Comparison of ENCODE assay signal across 13 cellular contexts in genomic region chr11:69249641-69250502, GRCh38. TPM values are rescaled to one million over a fixed set of nuclear protein-coding genes. Genes with fewer than 3 reads are reported as not detected.
DNase-seq lines count a peak whose midpoint lies in the region; ATAC-seq and TF ChIP-seq lines count a peak whose summit lies in the region.
"Had no signal": no experiment of that assay in that cellular context is flagged by ENCODE, and none has a peak within 500 bp of the region (broad histone marks: within the 10 kb centered on the region; RNA-seq: fewer than 3 reads in every experiment).

No MANE protein-coding gene starts in this region.

- DNase-seq in H9 (peak; percentile 87), amniotic epithelial cell (ENCODE audit: low read depth) (peak; percentile 84), iPS-NIHi11 (ENCODE audit: low spot score) (peak; percentile 69), skeletal muscle cell (ENCODE audit: low read depth) (peak; percentile 4), NCI-H510A (lab: John Stamatoyannopoulos, UW) (no peak), hypothalamus (lab: John Stamatoyannopoulos, UW) (no peak)
- DNase-seq: anterior cingulate cortex; NCI-H446; Right ventricle myocardium superior; stimulated activated naive B cell treated with anti-CD40 and anti-IgM and Interleukin-4, amounts not matched to agents 10 μg/mL and 1 μg/mL and 100 μg/mL, for 72 hours had no signal

- no peak overlapping the region for H4K91ac ChIP-seq in H9 (ENCODE audit: insufficient read length, low read depth, low read length)

- H3K9me3 Mint-ChIP-seq in H9 = peaks cover 15 to 19% of the 10 kb centered on the region in 2 experiments
- peaks cover 11% of the 10 kb centered on the region for H3K9me3 Mint-ChIP-seq in stimulated activated memory B cell treated with anti-CD40 and anti-IgM and Interleukin-4, amounts not matched to agents 10 μg/mL and 1 μg/mL and 100 μg/mL, for 72 hours

- H3K79me1 ChIP-seq in H9 (ENCODE audit: insufficient read depth, low read depth, low read length, poor library complexity, severe bottlenecking) = no peaks in the 10 kb centered on the region

- no peaks in the 10 kb centered on the region for H3K23me2 ChIP-seq in H9 (ENCODE audit: insufficient read length, low read depth, low read length, poor library complexity, severe bottlenecking)

- H3K27me3 Mint-ChIP-seq in H9 (ENCODE audit: low read depth) = peaks cover 83% of the 10 kb centered on the region
- H3K27me3 Mint-ChIP-seq in stimulated activated memory B cell treated with anti-CD40 and anti-IgM and Interleukin-4, amounts not matched to agents 10 μg/mL and 1 μg/mL and 100 μg/mL, for 72 hours = peaks cover 36% of the 10 kb centered on the region

- H3K4me3 Mint-ChIP-seq in H9 = peak overlapping the region; percentile 25 to 55; a peak in 4 of 5 replicates
- no peak overlapping the region for H3K4me3 Mint-ChIP-seq in stimulated activated memory B cell treated with anti-CD40 and anti-IgM and Interleukin-4, amounts not matched to agents 10 μg/mL and 1 μg/mL and 100 μg/mL, for 72 hours
- H3K4me3 Mint-ChIP-seq: stimulated activated naive B cell treated with anti-CD40 and anti-IgM and Interleukin-4, amounts not matched to agents 10 μg/mL and 1 μg/mL and 100 μg/mL, for 72 hours had no signal

- no peaks in the 10 kb centered on the region for H3K9me3 ChIP-seq in H9 (ENCODE audit: control insufficient read depth, low read depth, low read length)
- H3K9me3 ChIP-seq: neutrophil had no signal

- ATAC-seq in stimulated activated memory B cell treated with anti-CD40 and anti-IgM and Interleukin-4, amounts not matched to agents 10 μg/mL and 1 μg/mL and 100 μg/mL, for 72 hours = no peak
- ATAC-seq in HG03175 (IDR thresholded peaks at IDR 0.05; ENCODE audit: unreplicated experiment) = no peak
- ATAC-seq: stimulated activated naive B cell treated with anti-CD40 and anti-IgM and Interleukin-4, amounts not matched to agents 10 μg/mL and 1 μg/mL and 100 μg/mL, for 72 hours had no signal

- peaks cover 3% of the 10 kb centered on the region; the same call in 1 of the 2 replicates for H3K4me1 ChIP-seq in H9 (ENCODE audit: insufficient read depth, low read length)

- no peaks in the 10 kb centered on the region for H3K79me2 ChIP-seq in H9 (ENCODE audit: insufficient read depth, low read length)

- no peak overlapping the region for H2AK5ac ChIP-seq in H9 (ENCODE audit: insufficient read length, low read length)

- no peak overlapping the region for H3K4ac ChIP-seq in H9 (ENCODE audit: low read depth, low read length)

- no peak overlapping the region for H3K56ac ChIP-seq in H9 (ENCODE audit: insufficient read length, low read depth, low read length)

- no peak overlapping the region for H4K8ac ChIP-seq in H9 (replicated peaks; ENCODE audit: insufficient read length, low read depth, low read length)

- peak overlapping the region; percentile 71 for H3K18ac ChIP-seq in H9 (ENCODE audit: insufficient read length, low read depth, low read length)

- peak overlapping the region in 2 of 3 experiments; percentile 79 to 94; a peak in 3 of 7 replicates for H3K27ac Mint-ChIP-seq in H9
- H3K27ac Mint-ChIP-seq in stimulated activated memory B cell treated with anti-CD40 and anti-IgM and Interleukin-4, amounts not matched to agents 10 μg/mL and 1 μg/mL and 100 μg/mL, for 72 hours = no peak overlapping the region
- H3K27ac Mint-ChIP-seq: stimulated activated naive B cell treated with anti-CD40 and anti-IgM and Interleukin-4, amounts not matched to agents 10 μg/mL and 1 μg/mL and 100 μg/mL, for 72 hours had no signal

- H2BK15ac ChIP-seq in H9 (ENCODE audit: low read depth, low read length) = no peak overlapping the region

- no peak overlapping the region for H3K27ac ChIP-seq in H9 (ENCODE audit: insufficient read length, low read depth, low read length)
- H3K27ac ChIP-seq: neutrophil had no signal

- peak overlapping the region; percentile 49; the same call in 1 of the 2 replicates for H3K14ac ChIP-seq in H9 (ENCODE audit: insufficient read depth, low read length)

- no peaks in the 10 kb centered on the region for H4K20me1 ChIP-seq in H9 (ENCODE audit: control insufficient read depth, insufficient read depth, insufficient read length)

- no peak overlapping the region for H3K4me3 ChIP-seq in skeletal muscle cell (ENCODE audit: low read depth, low read length)

- H3K36me3 Mint-ChIP-seq in H9 (ENCODE audit: insufficient read depth in 1 of 3, low read depth in 3 of 3) = peaks cover 0 to 16% (median 5%) of the 10 kb centered on the region in 3 experiments; a peak in 4 of 7 replicates
- no peaks in the 10 kb centered on the region for H3K36me3 Mint-ChIP-seq in stimulated activated memory B cell treated with anti-CD40 and anti-IgM and Interleukin-4, amounts not matched to agents 10 μg/mL and 1 μg/mL and 100 μg/mL, for 72 hours

- H3K23ac ChIP-seq in H9 (ENCODE audit: insufficient read length, low read depth, low read length) = no peak overlapping the region

- H4K5ac ChIP-seq in H9 (ENCODE audit: insufficient read length, low read depth, low read length) = no peak overlapping the region

- H2BK20ac ChIP-seq in H9 (ENCODE audit: low read depth, low read length, poor library complexity, severe bottlenecking) = no peak overlapping the region

- TF ChIP-seq CTCF in H9 (conservative IDR thresholded peaks at IDR 0.05) = no peak

- no peak overlapping the region for H2BK12ac ChIP-seq in H9 (ENCODE audit: insufficient read length, low read depth, low read length)

- H2BK5ac ChIP-seq in H9 (ENCODE audit: insufficient read length, low read length) = no peak overlapping the region

- no peak overlapping the region for H3K9ac ChIP-seq in H9 (ENCODE audit: extremely low read depth, insufficient read length, low read length)

- H3K27me3 ChIP-seq in H9 (ENCODE audit: insufficient read depth, low read length) = no peaks in the 10 kb centered on the region; the same call in 1 of the 2 replicates
- H3K27me3 ChIP-seq: neutrophil had no signal

- H3T11ph ChIP-seq in H9 (ENCODE audit: low read length) = no peak overlapping the region

- H3K4me1 Mint-ChIP-seq in H9 = peaks cover 27 to 33% of the 10 kb centered on the region in 2 experiments
- no peaks in the 10 kb centered on the region for H3K4me1 Mint-ChIP-seq in stimulated activated memory B cell treated with anti-CD40 and anti-IgM and Interleukin-4, amounts not matched to agents 10 μg/mL and 1 μg/mL and 100 μg/mL, for 72 hours

- H2BK120ac ChIP-seq in H9 (ENCODE audit: low read depth, low read length, poor library complexity, severe bottlenecking) = no peak overlapping the region

- no peak overlapping the region for H2AFZ ChIP-seq in H9 (ENCODE audit: low read length)

- peak overlapping the region; percentile 31 for H3K4me2 ChIP-seq in H9 (ENCODE audit: insufficient read depth, insufficient read length, low read length)

- WGBS in H9 (ENCODE audit: extremely low coverage, insufficient read length, low lambda C conversion rate) = no CpG with 5 or more reads among the region's 28 CpGs

RNA-seq across cellular contexts. Expression of gene MYEOV, which starts 44.1 kb away (rescaled TPM):
- 0.15 and 0.22 TPM in 2 replicates for total RNA-seq in H9 (2021)
- total RNA-seq: Right ventricle myocardium superior had no signal

Comparison
In these comparisons a context has a peak if more than half of its experiments do, and no peak if none do; other contexts are left out.
1. DNase-seq: peak in H9 (single experiment), amniotic epithelial cell (single experiment), iPS-NIHi11 (single experiment) and skeletal muscle cell (single experiment); none in NCI-H510A (single experiment) and hypothalamus (0 of 51).